18 cellular contexts compared by ENCODE assay signal in genomic region chr18:22946841-22947240, GRCh38.
"Had no signal": no experiment of that assay in that cellular context is flagged by ENCODE, and none has a peak within 500 bp of the region (broad histone marks: within the 10 kb centered on the region; RNA-seq: fewer than 3 reads in every experiment).

No MANE protein-coding gene starts in this region.

- H3K4me3 ChIP-seq: body of pancreas, gastroesophageal sphincter, lung, ovary, tibial nerve, vagina had no signal

- H3K4me1 ChIP-seq: gastroesophageal sphincter, tibial nerve had no signal

- H3K36me3 ChIP-seq: ovary, vagina had no signal

- ATAC-seq: activated CD8-positive, alpha-beta T cell treated with anti-CD3 and anti-CD28 coated beads, Interleukin-2, amount 10 ng/mL, durations not matched to agents 7 days and 5 days; body of pancreas; gastroesophageal sphincter; stimulated activated memory B cell treated with anti-CD40 and anti-IgM and Interleukin-4, amounts not matched to agents 10 μg/mL and 1 μg/mL and 100 μg/mL, for 72 hours had no signal

- H3K27me3 ChIP-seq: body of pancreas, gastroesophageal sphincter, ovary, tibial nerve, vagina had no signal

- DNase-seq: activated B cell treated with CpG ODN at 0.5 μM for 24 hours; activated CD4-positive, alpha-beta T cell treated with anti-CD3 and anti-CD28 coated beads for 48 hours; activated CD8-positive, alpha-beta memory T cell treated with anti-CD3 and anti-CD28 coated beads, Interleukin-2, amount 50 U/mL, for 4 hours; activated CD8-positive, alpha-beta T cell treated with anti-CD3 and anti-CD28 coated beads, Interleukin-2, amount 10 ng/mL, durations not matched to agents 7 days and 5 days; activated effector memory CD4-positive, alpha-beta T cell treated with anti-CD3 and anti-CD28 coated beads, Interleukin-2, amount 50 U/mL, for 16 hours; activated T-cell treated with anti-CD3 and anti-CD28 coated beads, Interleukin-2, amount 50 U/mL, for 48 hours; body of pancreas; caudate nucleus; cortex of kidney; effector CD8-positive, alpha-beta T cell; islet precursor cell; midbrain; ovary had no signal

- H3K9me3 ChIP-seq: body of pancreas, gastroesophageal sphincter, ovary, tibial nerve, vagina had no signal
